Comparison of ENCODE assay signal across 17 cellular contexts in genomic region chr19:10767726-10768125, GRCh38. TPM values are rescaled to one million over a fixed set of nuclear protein-coding genes. Genes with fewer than 3 reads are reported as not detected.
DNase-seq lines count a peak whose midpoint lies in the region; ATAC-seq and TF ChIP-seq lines count a peak whose summit lies in the region.
"Had no signal": no experiment of that assay in that cellular context is flagged by ENCODE, and none has a peak within 500 bp of the region (broad histone marks: within the 10 kb centered on the region; RNA-seq: fewer than 3 reads in every experiment).

No MANE protein-coding gene starts in this region.

- H3K27ac Mint-ChIP-seq in WTC11, result no peak overlapping the region

- TF ChIP-seq CTCF in cardiac muscle cell (IDR thresholded peaks at IDR 0.05; ENCODE audit: low read depth, low read length) (no peak), lower lobe of right lung (IDR thresholded peaks at IDR 0.05) (no peak), testis (IDR thresholded peaks at IDR 0.05) (no peak), smooth muscle cell (IDR thresholded peaks at IDR 0.05; ENCODE audit: borderline replicate concordance, insufficient read depth, poor library complexity, severe bottlenecking) (no peak), WTC11 (IDR thresholded peaks at IDR 0.05) (no peak)

- no peaks in the 10 kb centered on the region for H3F3A ChIP-seq in smooth muscle cell (ENCODE audit: low read depth)

- H3K4me1 Mint-ChIP-seq in WTC11, result peaks cover 15% of the 10 kb centered on the region

- H3K27ac ChIP-seq in cardiac muscle cell (peak overlapping the region; percentile 98), angular gyrus (ENCODE audit: low read depth, low read length) (peak overlapping the region; percentile 47), lower lobe of right lung (peak overlapping the region; percentile 79), testis (peak overlapping the region; percentile 83 to 86), smooth muscle cell (ENCODE audit: low read depth) (no peak overlapping the region)
- H3K27ac ChIP-seq: C4-2B, SJSA1, WERI-Rb-1 had no signal

- no peak for TF ChIP-seq POLR2A in testis (IDR thresholded peaks at IDR 0.05)

- H3K4me3 Mint-ChIP-seq in WTC11, result no peak overlapping the region

- peaks cover 72% of the 10 kb centered on the region for H4K20me1 ChIP-seq in smooth muscle cell (ENCODE audit: low read depth)

- H3K36me3 ChIP-seq in cardiac muscle cell (no peaks in the 10 kb centered on the region), lower lobe of right lung (peaks cover 25% of the 10 kb centered on the region), testis (ENCODE audit: low read depth, missing control alignments) (no peaks in the 10 kb centered on the region), smooth muscle cell (ENCODE audit: low read depth) (no peaks in the 10 kb centered on the region)
- H3K36me3 ChIP-seq: ovary had no signal

- DNase-seq in cardiac muscle cell (ENCODE audit: low read depth in 1 of 2, low spot score in 1 of 2), result no peak
- DNase-seq in left ventricle myocardium superior, result no peak
- no peak for DNase-seq in lower lobe of right lung
- no peak for DNase-seq in testis
- DNase-seq in smooth muscle cell (lab: John Stamatoyannopoulos, UW; ENCODE audit: unreplicated experiment), result no peak
- DNase-seq in NCI-H146 (lab: John Stamatoyannopoulos, UW), result no peak
- DNase-seq in WTC11 (ENCODE audit: low spot score), result no peak
- DNase-seq: central memory CD4-positive, alpha-beta T cell; effector CD4-positive, alpha-beta T cell; esophagus squamous epithelium; ovary; PC-3; WERI-Rb-1 had no signal

- WGBS in testis, 2 donors, result 69 to 74% methylated on average over 9 to 10 of the region's 10 CpGs
- 99% methylated on average over 10 of the region's 10 CpGs for WGBS in smooth muscle cell (ENCODE audit: low lambda C conversion rate)

- no peaks in the 10 kb centered on the region for H3K9me3 Mint-ChIP-seq in WTC11

- POLR2A ChIA-PET in WTC11 (lab: Charles Lee), result no interaction called here

- no peak overlapping the region for H3K9ac ChIP-seq in smooth muscle cell (ENCODE audit: low read depth)

- H3K9me3 ChIP-seq in cardiac muscle cell (ENCODE audit: low read depth) (no peaks in the 10 kb centered on the region), lower lobe of right lung (no peaks in the 10 kb centered on the region), testis (no peaks in the 10 kb centered on the region), smooth muscle cell (replicated peaks; ENCODE audit: low read depth) (no peaks in the 10 kb centered on the region)
- H3K9me3 ChIP-seq: esophagus squamous epithelium, HAP-1, ovary, SJSA1 had no signal

- no peaks in the 10 kb centered on the region for H3K27me3 Mint-ChIP-seq in WTC11 (ENCODE audit: low read depth)

- H3K4me3 ChIP-seq in cardiac muscle cell (no peak overlapping the region), lower lobe of right lung (no peak overlapping the region), testis (no peak overlapping the region), smooth muscle cell (no peak overlapping the region)
- H3K4me3 ChIP-seq: esophagus squamous epithelium, HAP-1, ovary, SJSA1 had no signal

- H3K27me3 ChIP-seq in cardiac muscle cell (no peaks in the 10 kb centered on the region), lower lobe of right lung (ENCODE audit: low read depth) (no peaks in the 10 kb centered on the region), testis (no peaks in the 10 kb centered on the region), smooth muscle cell (ENCODE audit: low read depth) (no peaks in the 10 kb centered on the region)
- H3K27me3 ChIP-seq: esophagus squamous epithelium, ovary, SJSA1 had no signal

- H2AFZ ChIP-seq in smooth muscle cell (ENCODE audit: low read depth), result no peak overlapping the region

- ATAC-seq in left ventricle myocardium superior, result no peak
- ATAC-seq in lower lobe of right lung, result no peak
- ATAC-seq in WTC11, result no peak
- ATAC-seq: PC-3 had no signal

- H3K4me1 ChIP-seq in cardiac muscle cell (ENCODE audit: low read depth) (peaks cover 15% of the 10 kb centered on the region), lower lobe of right lung (peaks cover 76% of the 10 kb centered on the region), testis (peaks cover 64% of the 10 kb centered on the region), smooth muscle cell (ENCODE audit: low read depth) (peaks cover 3% of the 10 kb centered on the region)
- H3K4me1 ChIP-seq: HAP-1, SJSA1 had no signal

- intact Hi-C loops in left ventricle myocardium superior (cut with micrococcal nuclease) (no loop called here), lower lobe of right lung (cut with DNase I) (no loop called here), testis (cut with DNase I; ENCODE audit: low total_unique reads) (loop anchor here (5.0 kb wide), 1 partner anchor 50 kb away; the partner anchor contains the start of gene DNM2)

- no peak overlapping the region for H3K4me2 ChIP-seq in smooth muscle cell

- peaks cover 11% of the 10 kb centered on the region for H3K36me3 Mint-ChIP-seq in WTC11

- CTCF ChIA-PET in WTC11 (lab: Charles Lee), result no interaction called here

- H3K79me2 ChIP-seq in smooth muscle cell (ENCODE audit: low read depth), result peaks cover 29% of the 10 kb centered on the region

TF ChIP-seq in WTC11, 78 proteins besides CTCF, POLR2A, EP300 and RAD21 (continues in another document):
- TF ChIP-seq MLX (CRISPR knock-in tag; IDR thresholded peaks at IDR 0.05) (no peak), FOXJ3 (CRISPR knock-in tag; IDR thresholded peaks at IDR 0.05; ENCODE audit: borderline replicate concordance) (no peak), ZNF396 (CRISPR knock-in tag; IDR thresholded peaks at IDR 0.05; ENCODE audit: borderline replicate concordance) (no peak), SMAD4 (CRISPR knock-in tag; IDR thresholded peaks at IDR 0.05) (no peak), CBFB (CRISPR knock-in tag; IDR thresholded peaks at IDR 0.05; ENCODE audit: low read depth) (no peak), ELF4 (CRISPR knock-in tag; IDR thresholded peaks at IDR 0.05; ENCODE audit: low read depth) (no peak), USF1 (CRISPR knock-in tag; IDR thresholded peaks at IDR 0.05) (no peak), ZNF121 (CRISPR knock-in tag; IDR thresholded peaks at IDR 0.05) (no peak), AFF4 (CRISPR knock-in tag; IDR thresholded peaks at IDR 0.05; ENCODE audit: borderline replicate concordance) (no peak), EMX1 (CRISPR knock-in tag; IDR thresholded peaks at IDR 0.05) (no peak), NR3C1 (CRISPR knock-in tag; conservative IDR thresholded peaks at IDR 0.05; ENCODE audit: low read depth) (no peak), KAT7 (CRISPR knock-in tag; IDR thresholded peaks at IDR 0.05; ENCODE audit: borderline replicate concordance) (no peak), TEAD1 (CRISPR knock-in tag; IDR thresholded peaks at IDR 0.05) (no peak), ZNF263 (CRISPR knock-in tag; IDR thresholded peaks at IDR 0.05; ENCODE audit: low read depth) (no peak)

RNA-seq across cellular contexts. Expression of gene DNM2, which starts 49.8 kb away (rescaled TPM):
- 122 and 124 TPM in 2 replicates for total RNA-seq in cardiac muscle cell
- 132 and 146 TPM in 2 replicates for polyA plus RNA-seq in cardiac muscle cell
- total RNA-seq in left ventricle myocardium superior, result 201 TPM
- total RNA-seq in lower lobe of right lung, result 282 TPM
- 100 to 1,000 TPM; 226 to 274 TPM for total RNA-seq in testis
- 166 TPM for polyA plus RNA-seq in testis (ENCODE audit: insufficient read depth, low read depth, low replicate concordance)
- total RNA-seq in smooth muscle cell, result 46.4 and 65.1 TPM in 2 replicates
- polyA plus RNA-seq in smooth muscle cell, result 93.2 and 111 TPM in 2 replicates
- 120 to 131 TPM (median 123 TPM) in 3 replicates for total RNA-seq in WTC11 (2021)
